15 cellular contexts compared by ENCODE assay signal in the genomic region with DNA sequence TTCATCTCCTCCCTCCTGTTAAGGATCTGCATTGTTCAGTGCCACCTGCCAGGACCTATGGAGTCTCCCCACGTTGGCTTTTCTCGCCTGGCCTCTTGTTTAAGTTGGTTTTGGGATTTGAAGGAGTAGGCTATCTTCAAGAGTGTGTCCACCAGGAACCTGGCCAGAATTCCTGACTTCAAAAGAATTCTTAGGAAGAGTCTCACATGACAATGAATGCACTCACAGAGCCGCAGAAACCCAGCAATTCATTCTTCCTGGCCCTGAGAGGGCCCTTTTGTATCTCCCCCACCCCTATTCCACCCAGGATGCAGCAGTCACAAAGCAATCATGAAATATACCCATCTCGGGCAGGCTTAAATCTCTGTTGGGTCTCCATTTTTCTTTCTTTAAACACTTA.
"Had no signal": no experiment of that assay in that cellular context is flagged by ENCODE, and none has a peak within 500 bp of the region (broad histone marks: within the 10 kb centered on the region; RNA-seq: fewer than 3 reads in every experiment).

No MANE protein-coding gene starts in this region.

- H3K4me1 ChIP-seq: Peyer's patch had no signal

- H3K27me3 ChIP-seq: Peyer's patch had no signal

- H3K9me3 ChIP-seq: Peyer's patch had no signal

- DNase-seq: activated CD4-positive, alpha-beta T cell treated with anti-CD3 and anti-CD28 coated beads for 4 hours; activated CD8-positive, alpha-beta memory T cell treated with anti-CD3 and anti-CD28 coated beads, Interleukin-2, amount 50 U/mL, for 48 hours; activated CD8-positive, alpha-beta T cell treated with anti-CD3 and anti-CD28 coated beads, Interleukin-2, amount 10 ng/mL, durations not matched to agents 7 days and 5 days; activated T-cell treated with anti-CD3 and anti-CD28 coated beads, Interleukin-2, amount 50 U/mL, for 1 hour; aorta; NCI-H1105 treated with DMSO at 0.1 percent for 48 hours; NCI-H1436 treated with DMSO at 0.1 percent for 48 hours; NCI-H187; NCI-H2081; NCI-H510A treated with DMSO at 0.1 percent for 48 hours; NK-92 treated with Interleukin-12 subunit alpha and Interleukin-12 subunit beta, amount 100 ng/mL, for 24 hours; OCI-M1; Peyer's patch; SHP77 treated with DMSO at 0.1 percent for 48 hours had no signal

- H3K27ac ChIP-seq: cardiac muscle cell, Peyer's patch had no signal

- H3K4me3 ChIP-seq: cardiac muscle cell, Peyer's patch had no signal

- H3K36me3 ChIP-seq: cardiac muscle cell, Peyer's patch had no signal
